ENCODE assay signal across 23 cellular contexts in the genomic region with DNA sequence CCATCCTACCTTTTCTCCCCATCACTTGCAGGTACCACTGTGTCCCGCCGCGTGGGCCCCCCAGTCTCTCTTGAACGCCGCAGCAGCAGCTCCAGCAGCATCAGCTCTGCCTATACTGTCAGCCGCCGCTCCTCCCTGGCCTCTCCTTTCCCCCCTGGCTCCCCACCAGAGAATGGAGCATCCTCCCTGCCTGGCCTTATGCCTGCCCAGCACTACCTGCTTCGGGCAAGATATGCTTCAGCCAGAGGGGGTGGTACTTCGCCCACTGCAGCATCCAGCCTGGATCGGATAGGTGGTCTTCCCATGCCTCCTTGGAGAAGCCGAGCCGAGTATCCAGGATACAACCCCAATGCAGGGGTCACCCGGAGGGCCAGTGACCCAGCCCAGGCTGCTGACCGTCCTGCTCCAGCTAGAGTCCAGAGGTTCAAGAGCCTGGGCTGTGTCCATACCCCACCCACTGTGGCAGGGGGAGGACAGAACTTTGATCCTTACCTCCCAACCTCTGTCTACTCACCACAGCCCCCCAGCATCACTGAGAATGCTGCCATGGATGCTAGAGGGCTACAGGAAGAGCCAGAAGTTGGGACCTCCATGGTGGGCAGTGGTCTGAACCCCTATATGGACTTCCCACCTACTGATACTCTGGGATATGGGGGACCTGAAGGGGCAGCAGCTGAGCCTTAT. TPM values are rescaled to one million over a fixed set of nuclear protein-coding genes. Genes with fewer than 3 reads are reported as not detected.
DNase-seq lines count a peak whose midpoint lies in the region; ATAC-seq and TF ChIP-seq lines count a peak whose summit lies in the region.
"Had no signal": no experiment of that assay in that cellular context is flagged by ENCODE, and none has a peak within 500 bp of the region (broad histone marks: within the 10 kb centered on the region; RNA-seq: fewer than 3 reads in every experiment).

No MANE protein-coding gene starts in this region.

- H3K4ac ChIP-seq in IMR-90 (ENCODE audit: low read depth, low read length): no peak overlapping the region

- peaks cover 6% of the 10 kb centered on the region; the same call in 1 of the 2 replicates for H3K9me1 ChIP-seq in IMR-90 (ENCODE audit: insufficient read depth, low read length)

- H3K9me3 ChIP-seq in CD8-positive, alpha-beta T cell (ENCODE audit: low read length): no peaks in the 10 kb centered on the region
- H3K9me3 ChIP-seq in IMR-90 (ENCODE audit: control insufficient read depth, insufficient read depth, low read length) (no peaks in the 10 kb centered on the region; the same call in 1 of the 2 replicates), neutrophil (no peaks in the 10 kb centered on the region), OCI-LY7 (ENCODE audit: low read length) (no peaks in the 10 kb centered on the region)

- POLR2A ChIA-PET in CD8-positive, alpha-beta T cell (lab: Charles Lee): interaction anchor here (1.2 to 1.6 kb wide), 2 partner anchors 7 to 10 kb away, joined by 3 read pairs; no protein-coding TSS in a partner anchor
- POLR2A ChIA-PET in IMR-90 (lab: Charles Lee; ENCODE audit: unreplicated experiment): no interaction called here
- POLR2A ChIA-PET in OCI-LY7 (lab: Charles Lee): interaction anchor here (0.5 kb wide), 1 partner anchor 22 kb away, joined by 3 read pairs; no protein-coding TSS in a partner anchor

- peaks cover 40% of the 10 kb centered on the region for H3K4me1 ChIP-seq in CD8-positive, alpha-beta T cell (ENCODE audit: insufficient read depth, low read length)
- H3K4me1 ChIP-seq in IMR-90 (ENCODE audit: control insufficient read depth, insufficient read depth, low read length) (0 out of 2 replicates have a peak, but pooled peaks cover under 1% of the 10 kb centered on the region), neutrophil (ENCODE audit: control insufficient read depth in 1 of 2, insufficient read depth in 1 of 2, low read depth in 1 of 2, low read length in 1 of 2) (peaks cover 83 to 89% of the 10 kb centered on the region in 2 experiments), OCI-LY7 (ENCODE audit: insufficient read depth, low read length, poor library complexity, severe bottlenecking) (no peaks in the 10 kb centered on the region)

- no peak overlapping the region for H3K4me3 Mint-ChIP-seq in CD8-positive, alpha-beta T cell
- no peak overlapping the region for H3K4me3 Mint-ChIP-seq in immature natural killer cell
- H3K4me3 Mint-ChIP-seq: CD4-positive, CD25-positive, alpha-beta regulatory T cell; HFFc6 had no signal

- dilution Hi-C loops in IMR-90 (cut with HindIII; ENCODE audit: low sequenced_read_pairs, unreplicated experiment): no loop called here

- H4K20me1 ChIP-seq in IMR-90 (ENCODE audit: insufficient read depth, low read length): no peaks in the 10 kb centered on the region
- H4K20me1 ChIP-seq in OCI-LY7 (ENCODE audit: insufficient read depth, low read length): no peaks in the 10 kb centered on the region

- peaks cover 43% of the 10 kb centered on the region for H3K4me1 Mint-ChIP-seq in CD8-positive, alpha-beta T cell (ENCODE audit: low read depth)
- H3K4me1 Mint-ChIP-seq in immature natural killer cell: peaks cover 69 to 74% of the 10 kb centered on the region in 2 donors

- H3K79me1 ChIP-seq in IMR-90 (ENCODE audit: low read depth in 1 of 2, low read length in 2 of 2): no peaks in the 10 kb centered on the region

- no peak overlapping the region for H4K91ac ChIP-seq in IMR-90 (ENCODE audit: insufficient read depth, low read depth, low read length)

- H3K18ac ChIP-seq in IMR-90 (ENCODE audit: low read depth, low read length): no peak overlapping the region

- no peak overlapping the region for H2BK15ac ChIP-seq in IMR-90 (ENCODE audit: low read depth, low read length)

- ATAC-seq in CD8-positive, alpha-beta T cell: no peak
- ATAC-seq in IMR-90 (ENCODE audit: low read depth) (no peak), HG03571 (IDR thresholded peaks at IDR 0.05; ENCODE audit: unreplicated experiment) (no peak), HG03159 (IDR thresholded peaks at IDR 0.05; ENCODE audit: unreplicated experiment) (no peak)

- H2AK9ac ChIP-seq in IMR-90 (replicated peaks; ENCODE audit: low read depth, low read length, poor library complexity): peak overlapping the region; percentile 13

- H3K36me3 ChIP-seq in CD8-positive, alpha-beta T cell (ENCODE audit: insufficient read depth, low read length): peaks cover 63% of the 10 kb centered on the region
- no peaks in the 10 kb centered on the region for H3K36me3 ChIP-seq in IMR-90 (ENCODE audit: control insufficient read depth, insufficient read depth, low read length)
- H3K36me3 ChIP-seq in neutrophil: peaks cover 100% of the 10 kb centered on the region
- H3K36me3 ChIP-seq in OCI-LY7 (ENCODE audit: insufficient read depth, low read length): peaks cover 64% of the 10 kb centered on the region

- H3K9me3 Mint-ChIP-seq in CD8-positive, alpha-beta T cell: no peaks in the 10 kb centered on the region
- H3K9me3 Mint-ChIP-seq in immature natural killer cell: no peaks in the 10 kb centered on the region
- H3K9me3 Mint-ChIP-seq: CD4-positive, CD25-positive, alpha-beta regulatory T cell; HFFc6 had no signal

- H2BK20ac ChIP-seq in IMR-90 (ENCODE audit: low read depth, low read length): no peak overlapping the region

- peak overlapping the region; percentile 32 for H3K27ac Mint-ChIP-seq in CD8-positive, alpha-beta T cell
- H3K27ac Mint-ChIP-seq in immature natural killer cell: peak overlapping the region in 4 of 6 donors; percentile 60 to 83 (median 75)
- H3K27ac Mint-ChIP-seq: HFFc6 had no signal

- no TSS peak for BruUV-seq in IMR-90 (replicated peaks; lab: Mats Ljungman, UMichigan)
- BruUV-seq in OCI-LY7 (replicated peaks; lab: Mats Ljungman, UMichigan): no TSS peak

- H2BK5ac ChIP-seq in IMR-90 (ENCODE audit: low read depth, low read length, poor library complexity, severe bottlenecking): no peak overlapping the region

- no peak overlapping the region for H4K8ac ChIP-seq in IMR-90 (ENCODE audit: low read depth in 2 of 2, low read length in 2 of 2)

- H3K56ac ChIP-seq in IMR-90 (ENCODE audit: extremely low read depth, insufficient read depth, low read length): no peak overlapping the region

- WGBS in IMR-90 (ENCODE audit: extremely low coverage in 2 of 2, insufficient read length in 1 of 2), 2 experiments: 97% methylated on average over 5 of the region's 14 CpGs; no CpG with 5 or more reads in 1 of the 2 experiments

- no peaks in the 10 kb centered on the region for H3K9me2 ChIP-seq in OCI-LY7 (ENCODE audit: insufficient read depth, low read length)

- H3K27me3 ChIP-seq in CD8-positive, alpha-beta T cell (ENCODE audit: insufficient read depth, low read length): no peaks in the 10 kb centered on the region
- H3K27me3 ChIP-seq in IMR-90 (ENCODE audit: control insufficient read depth, insufficient read depth, low read length): peaks cover 42% of the 10 kb centered on the region
- H3K27me3 ChIP-seq in neutrophil: no peaks in the 10 kb centered on the region

- no peak overlapping the region for H3K14ac ChIP-seq in IMR-90 (replicated peaks; ENCODE audit: low read depth, low read length)

- no peak overlapping the region for H2BK120ac ChIP-seq in IMR-90 (ENCODE audit: low read depth, low read length)

- no peak overlapping the region for H3K27ac ChIP-seq in CD8-positive, alpha-beta T cell (ENCODE audit: low read depth, low read length)
- H3K27ac ChIP-seq in IMR-90 (ENCODE audit: insufficient read depth, low read length) (no peak overlapping the region), neutrophil (peak overlapping the region; percentile 99), OCI-LY7 (ENCODE audit: low read depth, low read length, poor library complexity, severe bottlenecking) (no peak overlapping the region), substantia nigra (ENCODE audit: low read depth, low read length, poor library complexity, severe bottlenecking) (no peak overlapping the region)

- H3K79me2 ChIP-seq in OCI-LY7 (ENCODE audit: insufficient read depth, low read depth, low read length): no peaks in the 10 kb centered on the region

- CTCF ChIA-PET in CD8-positive, alpha-beta T cell (lab: Charles Lee): interaction anchor here (1.5 to 2.3 kb wide), 2 partner anchors 8 to 15 kb away, joined by 3 to 14 read pairs; partner anchors contain the start of gene INHBE
- CTCF ChIA-PET in IMR-90 (lab: Yijun Ruan, JAX) (interaction anchor here (0.6 kb wide), 1 partner anchor 12 kb away, joined by 3 read pairs; no protein-coding TSS in a partner anchor), OCI-LY7 (lab: Charles Lee; ENCODE audit: unreplicated experiment) (no interaction called here)

- in situ Hi-C loops in IMR-90 (cut with MboI; ENCODE audit: low sequenced_read_pairs): no loop called here

- TF ChIP-seq RAD21 in IMR-90 (IDR thresholded peaks at IDR 0.05; ENCODE audit: low read length): no peak

- no peak overlapping the region for H2AFZ ChIP-seq in IMR-90 (replicated peaks; ENCODE audit: low read length, poor library complexity)
- H2AFZ ChIP-seq in OCI-LY7 (ENCODE audit: low read length): no peak overlapping the region

- H3K4me3 ChIP-seq in CD8-positive, alpha-beta T cell (ENCODE audit: low read depth, low read length): no peak overlapping the region
- H3K4me3 ChIP-seq in IMR-90 (ENCODE audit: insufficient read depth, low read depth, low read length) (no peak overlapping the region), neutrophil (ENCODE audit: low read depth in 1 of 2, low read length in 1 of 2) (peak overlapping the region; percentile 48 to 97), OCI-LY7 (ENCODE audit: low read depth, low read length, poor library complexity, severe bottlenecking) (no peak overlapping the region)

- intact Hi-C loops in CD8-positive, alpha-beta T cell (cut with DNase I, micrococcal nuclease): no loop called here
- intact Hi-C loops in IMR-90 (cut with micrococcal nuclease): no loop called here
- intact Hi-C loops in OCI-LY7 (cut with micrococcal nuclease; ENCODE audit: unreplicated experiment): no loop called here

- no peak for TF ChIP-seq POLR2A in IMR-90 (IDR thresholded peaks at IDR 0.05; ENCODE audit: low read depth, low read length)

- no peak for TF ChIP-seq CTCF in CD8-positive, alpha-beta T cell (IDR thresholded peaks at IDR 0.05)
- TF ChIP-seq CTCF in IMR-90 (conservative IDR thresholded peaks at IDR 0.05; ENCODE audit: low read depth, low read length) (no peak), neutrophil (IDR thresholded peaks at IDR 0.05) (no peak), OCI-LY7 (conservative IDR thresholded peaks at IDR 0.05; ENCODE audit: low read length) (no peak)

- DNase-seq in CD8-positive, alpha-beta T cell: no peak
- DNase-seq in IMR-90 (no peak), immature natural killer cell (no peak), OCI-LY7 (ENCODE audit: low spot score) (no peak), substantia nigra (lab: John Stamatoyannopoulos, UW) (no peak)
- DNase-seq: CD4-positive, CD25-positive, alpha-beta regulatory T cell; GDM1; HFFc6; Karpas-422; NCI-H1694; NCI-H2081; NCI-H2171; NCI-H345; NCI-H524; NCI-H774 had no signal

- no peaks in the 10 kb centered on the region for H3K27me3 Mint-ChIP-seq in CD8-positive, alpha-beta T cell (ENCODE audit: low read depth)
- peaks cover 17 to 39% (median 35%) of the 10 kb centered on the region in 3 donors for H3K27me3 Mint-ChIP-seq in immature natural killer cell (ENCODE audit: low read depth in 3 of 3)
- H3K27me3 Mint-ChIP-seq: CD4-positive, CD25-positive, alpha-beta regulatory T cell had no signal

- H3K9ac ChIP-seq in IMR-90 (ENCODE audit: low read depth, low read length): no peak overlapping the region

- H2AK5ac ChIP-seq in IMR-90 (ENCODE audit: low read depth, low read length): no peak overlapping the region

- no peak overlapping the region for H4K5ac ChIP-seq in IMR-90 (ENCODE audit: low read depth, low read length)

- H3K23ac ChIP-seq in IMR-90 (ENCODE audit: low read depth, low read length): no peak overlapping the region

- no peak overlapping the region for H3K4me2 ChIP-seq in IMR-90 (ENCODE audit: low read depth, low read length)
- no peak overlapping the region for H3K4me2 ChIP-seq in OCI-LY7 (ENCODE audit: low read length)

- H3K36me3 Mint-ChIP-seq in CD8-positive, alpha-beta T cell: peaks cover 76% of the 10 kb centered on the region
- H3K36me3 Mint-ChIP-seq in immature natural killer cell: peaks cover 36 to 44% (median 36%) of the 10 kb centered on the region in 3 donors

RNA-seq across cellular contexts. Expression of gene ARHGAP9, which starts 9.2 kb away (rescaled TPM):
- total RNA-seq in CD8-positive, alpha-beta T cell: 100 to 1,000 TPM; 367 to 377 TPM
- total RNA-seq in IMR-90 (2012; rRNA removed): 0.18 and 0.28 TPM in 2 replicates
- 0.65 and 0.79 TPM in 2 replicates for polyA plus RNA-seq in IMR-90 (2012; rRNA removed)
- 0.76 and 0.86 TPM in 2 replicates for polyA plus RNA-seq in IMR-90 (2012; cell fraction: cytosol; rRNA removed)
- polyA plus RNA-seq in IMR-90 (2012; cell fraction: nucleus; rRNA removed; ENCODE audit: low replicate concordance): 2.3 and 4.4 TPM in 2 replicates
- 100 to 1,000 TPM; 148 to 294 (median 163) TPM for polyA plus RNA-seq in immature natural killer cell
- total RNA-seq in OCI-LY7 (2014; rRNA removed; shearing (Covaris generic)): 66.2 and 70.1 TPM in 2 replicates
- total RNA-seq in OCI-LY7 (2022): 105 and 111 TPM in 2 replicates
- total RNA-seq: H4, SK-MEL-5 had no signal

RNA-seq across cellular contexts. Expression of gene GLI1, which starts 10.8 kb away (rescaled TPM):
- total RNA-seq in CD8-positive, alpha-beta T cell: 1 to 10 TPM in 1 of 2 experiments, under 1 TPM in 1; 0.67 to 1.2 TPM
- 1.3 and 1.4 TPM in 2 replicates for total RNA-seq in IMR-90 (2012; rRNA removed)
- polyA plus RNA-seq in IMR-90 (2012; rRNA removed): 3.6 and 3.8 TPM in 2 replicates
- polyA plus RNA-seq in IMR-90 (2012; cell fraction: cytosol; rRNA removed): 0.88 and 2.6 TPM in 2 replicates
- polyA plus RNA-seq in IMR-90 (2012; cell fraction: nucleus; rRNA removed; ENCODE audit: low replicate concordance): 22.0 and 29.2 TPM in 2 replicates
- polyA plus RNA-seq in immature natural killer cell: under 1 TPM in 2 of 3 donors, not detected in 1; 0.33 to 0.40 TPM
- 3.9 and 4.6 TPM in 2 replicates for total RNA-seq in OCI-LY7 (2014; rRNA removed; shearing (Covaris generic))
- 6.0 and 6.5 TPM in 2 replicates for total RNA-seq in OCI-LY7 (2022)

RNA-seq across cellular contexts. Expression of gene INHBE, which starts 15.3 kb away (rescaled TPM):
- total RNA-seq in CD8-positive, alpha-beta T cell: not detected
- 0.56 and 0.90 TPM in 2 replicates for total RNA-seq in IMR-90 (2012; rRNA removed)
- 1.2 and 1.7 TPM in 2 replicates for polyA plus RNA-seq in IMR-90 (2012; rRNA removed)
- 1.1 and 3.8 TPM in 2 replicates for polyA plus RNA-seq in IMR-90 (2012; cell fraction: cytosol; rRNA removed)
- 1.0 and 1.4 TPM in 2 replicates for polyA plus RNA-seq in IMR-90 (2012; cell fraction: nucleus; rRNA removed; ENCODE audit: low replicate concordance)
- polyA plus RNA-seq in immature natural killer cell: not detected
- total RNA-seq in OCI-LY7 (2014; rRNA removed; shearing (Covaris generic)): 3.2 and 3.9 TPM in 2 replicates
- total RNA-seq in OCI-LY7 (2022): 3.4 and 4.0 TPM in 2 replicates
- total RNA-seq: CD4-positive, CD25-positive, alpha-beta regulatory T cell had no signal

RNA-seq across cellular contexts. Expression of gene MARS1, which starts 17.4 kb away (rescaled TPM):
- total RNA-seq in CD8-positive, alpha-beta T cell: 100 to 1,000 TPM; 213 to 226 TPM
- total RNA-seq in IMR-90 (2012; rRNA removed) (127 and 156 TPM in 2 replicates), OCI-LY7 (2022) (461 and 465 TPM in 2 replicates)
- polyA plus RNA-seq in IMR-90 (2012; rRNA removed) (164 and 167 TPM in 2 replicates), immature natural killer cell (100 to 1,000 TPM; 100 to 158 (median 114) TPM)
- polyA plus RNA-seq in IMR-90 (2012; cell fraction: cytosol; rRNA removed): 104 and 139 TPM in 2 replicates
- 508 and 675 TPM in 2 replicates for polyA plus RNA-seq in IMR-90 (2012; cell fraction: nucleus; rRNA removed; ENCODE audit: low replicate concordance)
- total RNA-seq in OCI-LY7 (2014; rRNA removed; shearing (Covaris generic)): 262 and 272 TPM in 2 replicates

RNA-seq across cellular contexts. Expression of gene INHBC, which starts 35.8 kb away (rescaled TPM):
- under 1 TPM; 0.17 to 0.24 TPM for total RNA-seq in CD8-positive, alpha-beta T cell
- total RNA-seq in IMR-90 (2012; rRNA removed) (not detected in 2 replicates), OCI-LY7 (2022) (0.36 and 0.72 TPM in 2 replicates)
- polyA plus RNA-seq in IMR-90 (2012; rRNA removed) (0.06 and 0.09 TPM in 2 replicates), immature natural killer cell (under 1 TPM in 1 of 3 donors, not detected in 2; 0.15 TPM)
- 0.02 and 0.03 TPM in 2 replicates for polyA plus RNA-seq in IMR-90 (2012; cell fraction: cytosol; rRNA removed)
- polyA plus RNA-seq in IMR-90 (2012; cell fraction: nucleus; rRNA removed; ENCODE audit: low replicate concordance): 0.08 and 0.10 TPM in 2 replicates
- total RNA-seq in OCI-LY7 (2014; rRNA removed; shearing (Covaris generic)): not detected in 2 replicates
- total RNA-seq: A673; CD4-positive, CD25-positive, alpha-beta regulatory T cell; Daoy; H4; HFFc6; M059J; SK-MEL-5 had no signal

Comparison
In these comparisons a context has a peak if more than half of its experiments do, and no peak if none do; other contexts are left out.
1. H3K4me3 ChIP-seq: peak in neutrophil (2 of 2); none in CD8-positive, alpha-beta T cell (single experiment), IMR-90 (single experiment) and OCI-LY7 (single experiment).
2. RNA of gene ARHGAP9, which starts 9.2 kb away (total RNA-seq): 367 to 377 TPM in CD8-positive, alpha-beta T cell and 66.2 to 111 TPM in OCI-LY7; 0.18 to 0.28 TPM in IMR-90; every median in the first group is over 10 times any median in the second.